ENCODE assay signal across 7 cellular contexts in the genomic region with DNA sequence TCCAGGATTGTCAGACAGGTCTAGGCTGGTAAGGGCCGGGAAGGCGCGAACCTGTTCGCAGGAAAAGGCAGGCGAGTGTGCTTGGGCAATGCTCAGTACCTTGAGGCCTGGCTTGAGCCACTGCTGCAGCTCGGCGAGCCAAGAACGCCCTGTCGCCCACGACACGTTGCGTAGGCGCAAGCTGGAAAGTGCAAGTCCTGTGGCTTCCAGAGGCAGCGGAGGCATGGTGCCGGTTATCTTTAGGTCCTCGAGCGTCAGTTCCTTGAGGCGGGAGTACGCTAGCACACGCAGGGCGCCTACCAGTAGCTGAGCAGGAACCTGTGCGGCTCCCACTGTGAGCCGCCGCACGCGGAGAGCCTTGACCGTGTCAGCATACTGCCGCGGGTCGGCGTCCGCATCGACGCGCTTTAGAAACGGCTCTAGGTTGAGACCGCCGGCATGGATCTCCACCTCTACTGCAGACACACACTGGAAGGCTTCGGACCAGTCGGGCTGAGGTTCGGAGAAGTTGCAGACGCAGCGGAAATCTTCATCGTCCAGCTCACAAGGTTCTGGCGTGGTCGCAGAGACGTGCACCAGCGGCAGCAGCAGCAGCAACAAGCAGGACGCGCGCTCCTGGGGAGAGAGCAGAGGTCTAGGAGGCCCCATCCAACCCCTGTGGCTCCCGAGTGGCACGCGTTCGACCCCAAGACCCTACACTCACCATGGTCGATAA. TPM values are rescaled to one million over a fixed set of nuclear protein-coding genes. Genes with fewer than 3 reads are reported as not detected.
DNase-seq lines count a peak whose midpoint lies in the region; ATAC-seq and TF ChIP-seq lines count a peak whose summit lies in the region.

No MANE protein-coding gene starts in this region.

- H3K4me3 ChIP-seq in astrocyte of the spinal cord (ENCODE audit: low read depth, low read length): peak overlapping the region; percentile 35
- H3K4me3 ChIP-seq in HAP-1: no peak overlapping the region

- DNase-seq in astrocyte of the spinal cord (ENCODE audit: low read depth, low spot score): peak; percentile 24
- DNase-seq in immature natural killer cell: peak; percentile 49 to 58 (median 51)
- peak; percentile 32 to 35 for DNase-seq in stimulated activated CD4-positive, alpha-beta T cell treated with anti-CD3 and anti-CD28 coated beads, Interleukin-2, amount 100 ng/mL, for 48 hours
- DNase-seq in HAP-1 (ENCODE audit: low spot score in 2 of 2): no peak

- H3K9me3 Mint-ChIP-seq in T-helper 1 cell treated with Interleukin-12 subunit alpha and Interleukin-12 subunit beta and Interleukin-4 antibody, amounts not matched to agents 30 μg/mL and 1 μg/mL, for 36 hours: peaks cover 7% of the 10 kb centered on the region
- H3K9me3 Mint-ChIP-seq in immature natural killer cell: peaks cover 0 to 1% (median 0%) of the 10 kb centered on the region in 6 donors

- peak; percentile 24 for ATAC-seq in GM18520 (IDR thresholded peaks at IDR 0.05; ENCODE audit: unreplicated experiment)
- ATAC-seq in HG02943 (IDR thresholded peaks at IDR 0.05; ENCODE audit: low read depth, unreplicated experiment): peak; percentile 59

- no peaks in the 10 kb centered on the region for H3K27me3 ChIP-seq in HAP-1 (ENCODE audit: low read depth)

- H3K27me3 Mint-ChIP-seq in T-helper 1 cell treated with Interleukin-12 subunit alpha and Interleukin-12 subunit beta and Interleukin-4 antibody, amounts not matched to agents 30 μg/mL and 1 μg/mL, for 36 hours (ENCODE audit: low read depth): peaks cover 31% of the 10 kb centered on the region
- H3K27me3 Mint-ChIP-seq in immature natural killer cell (ENCODE audit: low read depth in 3 of 3): peaks cover 0 to 12% (median 0%) of the 10 kb centered on the region in 3 donors

- H3K36me3 ChIP-seq in HAP-1 (replicated peaks): no peaks in the 10 kb centered on the region

- no peaks in the 10 kb centered on the region for H3K4me1 ChIP-seq in HAP-1

- peaks cover 8% of the 10 kb centered on the region for H3K9me3 ChIP-seq in HAP-1

- peaks cover 18% of the 10 kb centered on the region for H3K4me1 Mint-ChIP-seq in T-helper 1 cell treated with Interleukin-12 subunit alpha and Interleukin-12 subunit beta and Interleukin-4 antibody, amounts not matched to agents 30 μg/mL and 1 μg/mL, for 36 hours (ENCODE audit: low read depth)
- H3K4me1 Mint-ChIP-seq in immature natural killer cell: peaks cover 23 to 28% of the 10 kb centered on the region in 2 donors

- peak overlapping the region; percentile 84 for H3K4me3 Mint-ChIP-seq in T-helper 1 cell treated with Interleukin-12 subunit alpha and Interleukin-12 subunit beta and Interleukin-4 antibody, amounts not matched to agents 30 μg/mL and 1 μg/mL, for 36 hours
- H3K4me3 Mint-ChIP-seq in immature natural killer cell: peak overlapping the region; percentile 89 to 94 (median 91)

- no peak for TF ChIP-seq CTCF in astrocyte of the spinal cord (IDR thresholded peaks at IDR 0.05; ENCODE audit: low read depth, low read length)

- peak overlapping the region; percentile 59 for H3K27ac Mint-ChIP-seq in T-helper 1 cell treated with Interleukin-12 subunit alpha and Interleukin-12 subunit beta and Interleukin-4 antibody, amounts not matched to agents 30 μg/mL and 1 μg/mL, for 36 hours
- H3K27ac Mint-ChIP-seq in immature natural killer cell: peak overlapping the region; percentile 49 to 83 (median 60)

- no peaks in the 10 kb centered on the region for H3K36me3 Mint-ChIP-seq in T-helper 1 cell treated with Interleukin-12 subunit alpha and Interleukin-12 subunit beta and Interleukin-4 antibody, amounts not matched to agents 30 μg/mL and 1 μg/mL, for 36 hours (ENCODE audit: low read depth)
- no peaks in the 10 kb centered on the region for H3K36me3 Mint-ChIP-seq in immature natural killer cell

- in situ Hi-C loops in astrocyte of the spinal cord (cut with HindIII; ENCODE audit: low sequenced_read_pairs) (no loop called here), HAP-1 (cut with MboI; ENCODE audit: low sequenced_read_pairs) (loop anchor here (5.0 kb wide), 1 partner anchor 70 kb away; the partner anchor contains the start of genes APBB3 and SLC35A4)

RNA-seq across cellular contexts. Expression of gene CD14, which starts 0.5 kb away (rescaled TPM):
- 1 to 10 TPM; 3.6 to 5.7 (median 5.3) TPM for polyA plus RNA-seq in immature natural killer cell

RNA-seq across cellular contexts. Expression of gene TMCO6, which starts 6.7 kb away (rescaled TPM):
- polyA plus RNA-seq in immature natural killer cell: 10 to 100 TPM in 1 of 3 donors, 1 to 10 TPM in 2; 7.6 to 11.0 (median 8.3) TPM

RNA-seq across cellular contexts. Expression of gene NDUFA2, which starts 14.9 kb away (rescaled TPM):
- 100 to 1,000 TPM; 135 to 252 (median 163) TPM for polyA plus RNA-seq in immature natural killer cell

RNA-seq across cellular contexts. Expression of gene IK, which starts 15.1 kb away (rescaled TPM):
- polyA plus RNA-seq in immature natural killer cell: 100 to 1,000 TPM; 117 to 178 (median 120) TPM

RNA-seq across cellular contexts. Expression of gene WDR55, which starts 32.2 kb away (rescaled TPM):
- 10 to 100 TPM; 11.0 to 20.2 (median 13.6) TPM for polyA plus RNA-seq in immature natural killer cell

Comparison
In these comparisons a context has a peak if more than half of its experiments do, and no peak if none do; other contexts are left out.
1. DNase-seq: peak in astrocyte of the spinal cord (single experiment), immature natural killer cell (3 of 3) and stimulated activated CD4-positive, alpha-beta T cell treated with anti-CD3 and anti-CD28 coated beads, Interleukin-2, amount 100 ng/mL, for 48 hours (2 of 2); none in HAP-1 (0 of 2).